In genomic region chr16:57639172-57639571, GRCh38 we compare ENCODE assay signal across 8 cellular contexts. TPM values are rescaled to one million over a fixed set of nuclear protein-coding genes. Genes with fewer than 3 reads are reported as not detected.
A peak's percentile ranks its signal among the peaks of the same experiment; 100 is the strongest.
DNase-seq lines count a peak whose midpoint lies in the region; ATAC-seq and TF ChIP-seq lines count a peak whose summit lies in the region.

No MANE protein-coding gene starts in this region.

- H3K27ac ChIP-seq in osteoblast (ENCODE audit: low read depth, low read length) = no peak overlapping the region

- ATAC-seq in naive thymus-derived CD8-positive, alpha-beta T cell = peak; percentile 93
- ATAC-seq in HG02973 (IDR thresholded peaks at IDR 0.05; ENCODE audit: unreplicated experiment) (no peak), GM18873 (IDR thresholded peaks at IDR 0.05; ENCODE audit: low FRiP score, unreplicated experiment) (no peak)

- no peak overlapping the region for H2AFZ ChIP-seq in osteoblast (ENCODE audit: low read length)

- H3K9me3 Mint-ChIP-seq in naive thymus-derived CD8-positive, alpha-beta T cell = no peaks in the 10 kb centered on the region

- POLR2A ChIA-PET in naive thymus-derived CD8-positive, alpha-beta T cell (lab: Charles Lee) = interaction anchor here (1.4 kb wide), 1 partner anchor 38 kb away, joined by 3 read pairs; no protein-coding TSS in a partner anchor

- H4K20me1 ChIP-seq in osteoblast (ENCODE audit: insufficient read depth, low read length) = no peaks in the 10 kb centered on the region

- no peaks in the 10 kb centered on the region for H3K9me3 ChIP-seq in osteoblast (ENCODE audit: low read depth, low read length)

- no peak for TF ChIP-seq CTCF in osteoblast (IDR thresholded peaks at IDR 0.05; ENCODE audit: extremely low read depth, low read depth, low read length)

- DNase-seq in COR-L47 (lab: John Stamatoyannopoulos, UW) (peak; percentile 91), NCI-H1930 (lab: John Stamatoyannopoulos, UW) (peak; percentile 50 to 58), osteoblast (ENCODE audit: insufficient read length, low spot score, missing footprints) (no peak), HT-29 (ENCODE audit: low spot score) (no peak)
- peak; percentile 20 for DNase-seq in effector CD8-positive, alpha-beta T cell (lab: John Stamatoyannopoulos, UW)
- DNase-seq in naive thymus-derived CD8-positive, alpha-beta T cell = peak; percentile 10 to 77 (median 62)

- peaks cover 0 to 10% (median 5%) of the 10 kb centered on the region in 5 donors for H3K27me3 Mint-ChIP-seq in naive thymus-derived CD8-positive, alpha-beta T cell

- peak overlapping the region in 8 of 10 donors; percentile 25 to 90 (median 78) for H3K27ac Mint-ChIP-seq in naive thymus-derived CD8-positive, alpha-beta T cell

- H3K4me1 ChIP-seq in osteoblast (ENCODE audit: insufficient read depth, low read length) = peaks cover 27% of the 10 kb centered on the region

- H3K36me3 Mint-ChIP-seq in naive thymus-derived CD8-positive, alpha-beta T cell = no peaks in the 10 kb centered on the region

- peak overlapping the region in 2 of 10 donors; percentile 18 for H3K4me3 Mint-ChIP-seq in naive thymus-derived CD8-positive, alpha-beta T cell

- H3K4me2 ChIP-seq in osteoblast (ENCODE audit: insufficient read depth, low read length) = no peak overlapping the region

- H3K79me2 ChIP-seq in osteoblast (ENCODE audit: insufficient read depth, low read length) = no peaks in the 10 kb centered on the region

- H3K36me3 ChIP-seq in osteoblast (ENCODE audit: insufficient read depth, low read length) = no peaks in the 10 kb centered on the region

- no peaks in the 10 kb centered on the region for H3K27me3 ChIP-seq in osteoblast (ENCODE audit: insufficient read depth, low read length)

- H3K4me1 Mint-ChIP-seq in naive thymus-derived CD8-positive, alpha-beta T cell = peaks cover 0 to 18% (median 5%) of the 10 kb centered on the region in 4 donors

- no peak overlapping the region for H3K4me3 ChIP-seq in osteoblast (ENCODE audit: insufficient read depth, low read length)

RNA-seq across cellular contexts. Expression of gene ADGRG1, which starts 10.7 kb away (rescaled TPM):
- under 1 TPM; 0.47 to 0.77 TPM for total RNA-seq in naive thymus-derived CD8-positive, alpha-beta T cell
- 10 to 100 TPM in 1 of 3 donors, 1 to 10 TPM in 2; 1.3 to 56.5 (median 1.5) TPM for polyA plus RNA-seq in naive thymus-derived CD8-positive, alpha-beta T cell
- 0.29 and 0.72 TPM in 2 replicates for total RNA-seq in osteoblast
- total RNA-seq in HT-29 (2014; rRNA removed; shearing (Covaris generic)) = 138 TPM in 2 replicates

RNA-seq across cellular contexts. Expression of gene ADGRG3, which starts 28.9 kb away (rescaled TPM):
- total RNA-seq in naive thymus-derived CD8-positive, alpha-beta T cell = not detected
- not detected for polyA plus RNA-seq in naive thymus-derived CD8-positive, alpha-beta T cell
- total RNA-seq in osteoblast = not detected in 2 replicates
- total RNA-seq in HT-29 (2014; rRNA removed; shearing (Covaris generic)) = not detected in 2 replicates

RNA-seq across cellular contexts. Expression of gene DRC7, which starts 55.4 kb away (rescaled TPM):
- not detected for total RNA-seq in naive thymus-derived CD8-positive, alpha-beta T cell
- polyA plus RNA-seq in naive thymus-derived CD8-positive, alpha-beta T cell = not detected
- not detected in 2 replicates for total RNA-seq in osteoblast
- not detected in 2 replicates for total RNA-seq in HT-29 (2014; rRNA removed; shearing (Covaris generic))

Comparison
In these comparisons a context has a peak if more than half of its experiments do, and no peak if none do; other contexts are left out.
1. DNase-seq: peak in COR-L47 (single experiment), NCI-H1930 (2 of 2), effector CD8-positive, alpha-beta T cell (single experiment) and naive thymus-derived CD8-positive, alpha-beta T cell (10 of 10); none in osteoblast (single experiment) and HT-29 (single experiment).
2. ATAC-seq: peak in naive thymus-derived CD8-positive, alpha-beta T cell (2 of 2); none in HG02973 (single experiment) and GM18873 (single experiment).
3. RNA of gene ADGRG1, which starts 10.7 kb away (total RNA-seq): 138 TPM in HT-29; 0.47 to 0.77 TPM in naive thymus-derived CD8-positive, alpha-beta T cell and 0.29 to 0.72 TPM in osteoblast; every median in the first group is over 10 times any median in the second.